ENCODE assay signal across 8 cellular contexts in genomic region chr17:39196820-39197331, GRCh38. TPM values are rescaled to one million over a fixed set of nuclear protein-coding genes. Genes with fewer than 3 reads are reported as not detected.
DNase-seq lines count a peak whose midpoint lies in the region; ATAC-seq and TF ChIP-seq lines count a peak whose summit lies in the region.

No MANE protein-coding gene starts in this region.

- H3K79me2 ChIP-seq in Loucy (ENCODE audit: insufficient read depth, low read length): peaks cover 73% of the 10 kb centered on the region

- peak overlapping the region; percentile 97 for H3K4me2 ChIP-seq in Loucy (ENCODE audit: low read depth, low read length, poor library complexity, severe bottlenecking)

- H3F3A ChIP-seq in Loucy (ENCODE audit: low read depth): peaks cover 3% of the 10 kb centered on the region; the same call in 1 of the 2 replicates

- H3K9me3 ChIP-seq in Loucy (ENCODE audit: insufficient read depth, low read depth, low read length) (no peaks in the 10 kb centered on the region), right lobe of liver (no peaks in the 10 kb centered on the region), upper lobe of right lung (no peaks in the 10 kb centered on the region)

- peaks cover 59% of the 10 kb centered on the region for H3K4me1 ChIP-seq in Loucy (ENCODE audit: insufficient read depth, low read length, poor library complexity, severe bottlenecking)
- peaks cover 0 to 27% (median 3%) of the 10 kb centered on the region in 4 donors for H3K4me1 ChIP-seq in right lobe of liver
- H3K4me1 ChIP-seq in upper lobe of right lung: peaks cover 47% of the 10 kb centered on the region

- H3K9me2 ChIP-seq in Loucy (replicated peaks; ENCODE audit: low read depth, low read length): no peaks in the 10 kb centered on the region

- H3K36me3 Mint-ChIP-seq in brain: peaks cover 39% of the 10 kb centered on the region

- H3K9me3 Mint-ChIP-seq in brain: peaks cover 0 to 5% (median 0%) of the 10 kb centered on the region in 5 experiments

- H4K20me1 ChIP-seq in Loucy (ENCODE audit: insufficient read depth, low read length, poor library complexity, severe bottlenecking): peaks cover 58% of the 10 kb centered on the region

- DNase-seq in NCI-H1092 treated with DMSO at 0.1 percent for 48 hours (lab: John Stamatoyannopoulos, UW): peak; percentile 10
- no peak for DNase-seq in NCI-H1092 (lab: John Stamatoyannopoulos, UW)
- no peak for DNase-seq in right lobe of liver
- peak; percentile 89 for DNase-seq in upper lobe of right lung

- H3K4me3 ChIP-seq in Loucy (ENCODE audit: low read length, poor library complexity, severe bottlenecking) (peak overlapping the region; percentile 95), right lobe of liver (peak overlapping the region; percentile 50 to 59 (median 52)), upper lobe of right lung (peak overlapping the region; percentile 85)

- peaks cover 4% of the 10 kb centered on the region for H3K27me3 ChIP-seq in Loucy (ENCODE audit: insufficient read depth, low read length, poor library complexity, severe bottlenecking)
- H3K27me3 ChIP-seq in right lobe of liver: no peaks in the 10 kb centered on the region
- no peaks in the 10 kb centered on the region for H3K27me3 ChIP-seq in upper lobe of right lung

- peak overlapping the region; percentile 60 to 96 (median 89) for H3K27ac Mint-ChIP-seq in brain

- H3K36me3 ChIP-seq in Loucy (ENCODE audit: insufficient read depth, low read length) (peaks cover 22% of the 10 kb centered on the region; the same call in 1 of the 2 replicates), right lobe of liver (peaks cover 0 to 8% (median 4%) of the 10 kb centered on the region in 4 donors), upper lobe of right lung (peaks cover 28% of the 10 kb centered on the region)

- TF ChIP-seq CTCF in Loucy (conservative IDR thresholded peaks at IDR 0.05; ENCODE audit: low read length): no peak
- no peak for TF ChIP-seq CTCF in brain (conservative IDR thresholded peaks at IDR 0.05)
- TF ChIP-seq CTCF in right lobe of liver (IDR thresholded peaks at IDR 0.05): no peak
- no peak for TF ChIP-seq CTCF in upper lobe of right lung (IDR thresholded peaks at IDR 0.05)

- no peak overlapping the region for H3K27ac ChIP-seq in right lobe of liver
- peak overlapping the region; percentile 81 for H3K27ac ChIP-seq in upper lobe of right lung

- 4% methylated on average over 13 of the region's 32 CpGs for WGBS in right lobe of liver (ENCODE audit: insufficient coverage, low coverage, low lambda C conversion rate, missing lambda C conversion rate)

- peaks cover 8% of the 10 kb centered on the region for H3K27me3 Mint-ChIP-seq in brain

- peak overlapping the region; percentile 86 to 92 (median 88) for H3K4me3 Mint-ChIP-seq in brain

- H2AFZ ChIP-seq in Loucy (ENCODE audit: low read length): peak overlapping the region; percentile 69

- no peak for TF ChIP-seq POLR2A in right lobe of liver (IDR thresholded peaks at IDR 0.05)

- no peak for ATAC-seq in right lobe of liver
- ATAC-seq in upper lobe of right lung: peak; percentile 45
- no peak for ATAC-seq in GM19035 (IDR thresholded peaks at IDR 0.05; ENCODE audit: unreplicated experiment)
- no peak for ATAC-seq in GM21528 (IDR thresholded peaks at IDR 0.05; ENCODE audit: low FRiP score, unreplicated experiment)

- intact Hi-C loops in right lobe of liver (cut with DNase I) (no loop called here), upper lobe of right lung (cut with DNase I) (no loop called here)

- peaks cover 82% of the 10 kb centered on the region for H3K4me1 Mint-ChIP-seq in brain

- peak overlapping the region; percentile 96 for H3K9ac ChIP-seq in Loucy (ENCODE audit: low read depth, low read length, poor library complexity, severe bottlenecking)

RNA-seq across cellular contexts. Expression of gene CACNB1, which starts 0.6 kb away (rescaled TPM):
- 20.8 TPM for polyA plus RNA-seq in brain (ENCODE audit: insufficient read depth, low read depth, low replicate concordance)
- total RNA-seq in right lobe of liver (1 to 10 TPM in 1 of 6 experiments, under 1 TPM in 4, not detected in 1; 0.18 to 1.3 (median 0.27) TPM), upper lobe of right lung (27.5 TPM)

RNA-seq across cellular contexts. Expression of gene RPL19, which starts 3.2 kb away (rescaled TPM):
- 2,935 TPM for polyA plus RNA-seq in brain (ENCODE audit: insufficient read depth, low read depth, low replicate concordance)
- total RNA-seq in right lobe of liver (1,000 to 10,000 TPM in 2 of 6 experiments, 100 to 1,000 TPM in 4; 537 to 1,327 (median 627) TPM), upper lobe of right lung (1,449 TPM)

RNA-seq across cellular contexts. Expression of gene STAC2, which starts 28.9 kb away (rescaled TPM):
- polyA plus RNA-seq in brain (ENCODE audit: insufficient read depth, low read depth, low replicate concordance): 19.5 TPM
- total RNA-seq in right lobe of liver: not detected
- 0.46 TPM for total RNA-seq in upper lobe of right lung

RNA-seq across cellular contexts. Expression of gene ARL5C, which starts 30.9 kb away (rescaled TPM):
- polyA plus RNA-seq in brain (ENCODE audit: insufficient read depth, low read depth, low replicate concordance): not detected
- not detected for total RNA-seq in right lobe of liver
- not detected for total RNA-seq in upper lobe of right lung

RNA-seq across cellular contexts. Expression of gene PLXDC1, which starts 45.4 kb away (rescaled TPM):
- polyA plus RNA-seq in brain (ENCODE audit: insufficient read depth, low read depth, low replicate concordance): 15.8 TPM
- total RNA-seq in right lobe of liver (1 to 10 TPM in 1 of 6 experiments, under 1 TPM in 5; 0.11 to 1.6 (median 0.54) TPM), upper lobe of right lung (14.4 TPM)

Comparison
In these comparisons a context has a peak if more than half of its experiments do, and no peak if none do; other contexts are left out.
1. DNase-seq: peak in NCI-H1092 treated with DMSO at 0.1 percent for 48 hours (single experiment) and upper lobe of right lung (single experiment); none in NCI-H1092 (single experiment) and right lobe of liver (0 of 3).
2. RNA of gene CACNB1, which starts 0.6 kb away (total RNA-seq): 27.5 TPM in upper lobe of right lung (single experiment); 0.18 to 1.3 TPM in right lobe of liver; every median in the first group is over 10 times any median in the second.
3. Peak in every context shown above with its lines, with median percentiles within 50 percentile points of each other: H3K4me3 ChIP-seq.